10 cellular contexts compared by ENCODE assay signal in genomic region chr2:101267671-101268656, GRCh38. TPM values are rescaled to one million over a fixed set of nuclear protein-coding genes. Genes with fewer than 3 reads are reported as not detected.
DNase-seq lines count a peak whose midpoint lies in the region; ATAC-seq lines count a peak whose summit lies in the region.
"Had no signal": no experiment of that assay in that cellular context is flagged by ENCODE, and none has a peak within 500 bp of the region (broad histone marks: within the 10 kb centered on the region; RNA-seq: fewer than 3 reads in every experiment).

No MANE protein-coding gene starts in this region.

- H3K36me3 ChIP-seq in CD4-positive, alpha-beta memory T cell (ENCODE audit: insufficient read depth, low read length) = peaks cover 80% of the 10 kb centered on the region

- H3K27me3 ChIP-seq in CD4-positive, alpha-beta memory T cell (ENCODE audit: insufficient read depth, low read length) = no peaks in the 10 kb centered on the region

- peaks cover 12% of the 10 kb centered on the region for H3K4me1 ChIP-seq in CD4-positive, alpha-beta memory T cell (ENCODE audit: insufficient read depth, low read length)

- no peaks in the 10 kb centered on the region for H3K9me3 Mint-ChIP-seq in CD4-positive, alpha-beta memory T cell
- H3K9me3 Mint-ChIP-seq: HFFc6 had no signal

- CTCF ChIA-PET in CD4-positive, alpha-beta memory T cell (lab: Charles Lee; ENCODE audit: partially characterized antibody) = interaction anchor here (1.2 kb wide), 2 partner anchors 10 to 94 kb away, joined by 3 to 5 read pairs; no protein-coding TSS in a partner anchor

- POLR2A ChIA-PET in CD4-positive, alpha-beta memory T cell (lab: Charles Lee; ENCODE audit: partially characterized antibody) = interaction anchor here (0.5 to 3.0 kb wide), 4 partner anchors 13 to 324 kb away, joined by 3 to 21 read pairs (median 4); partner anchors contain the start of gene CNOT11

- no peak for DNase-seq in CD4-positive, alpha-beta memory T cell
- DNase-seq in kidney glomerular epithelial cell (lab: John Stamatoyannopoulos, UW) (peak; percentile 31), Ammon's horn (ENCODE audit: low spot score) (no peak), NCI-H524 (lab: John Stamatoyannopoulos, UW) (no peak), SW 1271 (lab: John Stamatoyannopoulos, UW) (no peak)
- DNase-seq: cortex of kidney, HFFc6 had no signal

- peak overlapping the region; percentile 64 to 84 (median 81) for H3K27ac Mint-ChIP-seq in CD4-positive, alpha-beta memory T cell
- H3K27ac Mint-ChIP-seq: HFFc6 had no signal

- no peaks in the 10 kb centered on the region for H3K9me3 ChIP-seq in CD4-positive, alpha-beta memory T cell (ENCODE audit: control insufficient read depth in 1 of 2, low read length in 2 of 2)

- no peaks in the 10 kb centered on the region for H3K27me3 Mint-ChIP-seq in CD4-positive, alpha-beta memory T cell

- ATAC-seq in GM19438 (IDR thresholded peaks at IDR 0.05; ENCODE audit: low read depth, unreplicated experiment) = peak; percentile 73
- peak; percentile 43 for ATAC-seq in HG03442 (IDR thresholded peaks at IDR 0.05; ENCODE audit: unreplicated experiment)
- ATAC-seq in GM21529 (IDR thresholded peaks at IDR 0.05; ENCODE audit: unreplicated experiment) = no peak

- H3K4me3 ChIP-seq in CD4-positive, alpha-beta memory T cell (ENCODE audit: low read length in 2 of 2) = no peak overlapping the region

- H3K36me3 Mint-ChIP-seq in CD4-positive, alpha-beta memory T cell = peaks cover 59 to 87% of the 10 kb centered on the region in 2 donors

- H3K4me3 Mint-ChIP-seq in CD4-positive, alpha-beta memory T cell = no peak overlapping the region
- H3K4me3 Mint-ChIP-seq: HFFc6 had no signal

- H3K4me1 Mint-ChIP-seq in CD4-positive, alpha-beta memory T cell = peaks cover 29 to 39% (median 34%) of the 10 kb centered on the region in 4 donors

- intact Hi-C loops in CD4-positive, alpha-beta memory T cell (cut with micrococcal nuclease) = no loop called here

- H3K27ac ChIP-seq in CD4-positive, alpha-beta memory T cell (ENCODE audit: low read depth, low read length) = no peak overlapping the region

RNA-seq across cellular contexts. Expression of gene CNOT11, which starts 15.3 kb away (rescaled TPM):
- total RNA-seq in CD4-positive, alpha-beta memory T cell = 10 to 100 TPM; 53.8 to 56.9 TPM
- polyA plus RNA-seq in CD4-positive, alpha-beta memory T cell = 10 to 100 TPM; 62.2 to 75.5 TPM

RNA-seq across cellular contexts. Expression of gene RNF149, which starts 40.5 kb away (rescaled TPM):
- total RNA-seq in CD4-positive, alpha-beta memory T cell = 100 to 1,000 TPM; 138 to 154 TPM
- polyA plus RNA-seq in CD4-positive, alpha-beta memory T cell = 10 to 100 TPM; 67.6 to 94.6 TPM
